ENCODE assay signal across 13 cellular contexts in the genomic region with DNA sequence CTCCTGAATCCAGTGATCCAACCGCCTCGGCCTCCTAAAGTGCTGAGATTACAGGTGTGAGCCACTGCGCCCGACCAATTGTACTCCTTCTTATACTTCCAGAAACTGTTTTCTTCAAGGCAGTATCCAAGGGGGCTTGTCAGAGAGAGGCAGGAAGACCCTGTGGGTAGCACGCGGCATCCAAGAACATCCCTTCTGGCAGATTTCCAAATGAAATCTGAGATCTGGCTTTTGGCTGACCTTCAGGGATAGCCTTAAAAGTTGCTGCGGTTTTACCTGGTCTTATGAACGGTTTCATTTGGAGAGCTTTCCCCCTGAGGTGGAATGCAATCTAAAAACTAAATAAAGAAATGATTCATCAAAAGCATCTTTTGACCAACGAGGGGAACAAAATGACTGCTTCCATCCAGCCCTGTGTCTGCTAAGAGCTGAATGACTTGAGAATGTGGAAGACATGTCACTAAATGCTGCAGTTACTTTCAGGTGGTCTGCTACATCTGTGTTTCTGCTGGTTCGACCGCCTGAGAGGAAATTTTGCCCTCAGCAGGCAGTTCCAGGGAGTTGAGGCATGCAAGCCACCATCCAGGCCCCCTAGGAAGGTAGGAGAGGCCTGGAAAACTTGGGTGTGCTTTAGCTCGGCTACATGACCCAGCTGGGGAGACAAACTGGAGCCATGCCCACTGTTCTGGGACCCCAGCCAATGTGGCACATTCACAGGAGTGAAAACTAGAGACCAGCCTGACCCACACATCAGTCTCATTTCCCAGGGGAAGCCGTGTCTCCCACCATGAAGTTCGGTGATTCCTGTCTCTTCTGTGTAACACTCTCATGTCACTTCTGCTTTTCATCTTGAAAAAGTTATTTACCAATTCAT.
DNase-seq lines count a peak whose midpoint lies in the region; ATAC-seq, FAIRE-seq and TF ChIP-seq lines count a peak whose summit lies in the region.
"Had no signal": no experiment of that assay in that cellular context is flagged by ENCODE, and none has a peak within 500 bp of the region (broad histone marks: within the 10 kb centered on the region; RNA-seq: fewer than 3 reads in every experiment).

No MANE protein-coding gene starts in this region.

- no peak overlapping the region for H3K9ac ChIP-seq in colonic mucosa (ENCODE audit: low read depth in 2 of 2, low read length in 2 of 2)

- no peak overlapping the region for H3K27ac ChIP-seq in colonic mucosa
- H3K27ac ChIP-seq: tibial artery had no signal

- H3K36me3 ChIP-seq in colonic mucosa = no peaks in the 10 kb centered on the region
- H3K36me3 ChIP-seq: tibial artery had no signal

- FAIRE-seq in GM19239 (lab: Jason Lieb, UNC) = peak; percentile 4

- DNase-seq in GM13977 (ENCODE audit: low spot score) = peak; percentile 43
- DNase-seq in GM19239 (ENCODE audit: insufficient read length, low spot score) = no peak
- DNase-seq in left cardiac atrium = no peak
- no peak for DNase-seq in EL
- DNase-seq in colonic mucosa = no peak
- DNase-seq in OCI-M2 (lab: John Stamatoyannopoulos, UW; ENCODE audit: unreplicated experiment) = no peak
- DNase-seq: activated naive CD8-positive, alpha-beta T cell treated with anti-CD3 and anti-CD28 coated beads, Interleukin-2, amount 10 ng/mL, durations not matched to agents 7 days and 5 days; H9; Karpas-422; PC-3; stimulated activated CD4-positive, alpha-beta T cell treated with anti-CD3 and anti-CD28 coated beads, Interleukin-2, amount 100 ng/mL, for 24 hours; tibial artery had no signal

- intact Hi-C loops in left cardiac atrium (cut with DNase I) (no loop called here), colonic mucosa (cut with DNase I) (no loop called here)

- TF ChIP-seq CTCF in GM13977 (IDR thresholded peaks at IDR 0.05; ENCODE audit: extremely low read depth, insufficient read depth, missing control alignments) (no peak), colonic mucosa (IDR thresholded peaks at IDR 0.05) (no peak)

- no peaks in the 10 kb centered on the region for H3K9me3 ChIP-seq in colonic mucosa
- H3K9me3 ChIP-seq: tibial artery had no signal

- H3K4me1 ChIP-seq in colonic mucosa = no peaks in the 10 kb centered on the region

- ATAC-seq in HG03342 (IDR thresholded peaks at IDR 0.05; ENCODE audit: unreplicated experiment) (peak; percentile 53), left cardiac atrium (peak; percentile 26 to 59)
- ATAC-seq: PC-3 had no signal

- in situ Hi-C loops in GM13977 (cut with MboI; ENCODE audit: low pct_unique_long_range_greater_than_20kb, low sequenced_read_pairs, unreplicated experiment) = no loop called here

- H3K27me3 ChIP-seq in colonic mucosa = no peaks in the 10 kb centered on the region
- H3K27me3 ChIP-seq: tibial artery had no signal

- H3K4me3 ChIP-seq in colonic mucosa = no peak overlapping the region
- H3K4me3 ChIP-seq: tibial artery had no signal
